Comparison of ENCODE assay signal across 12 cellular contexts in the genomic region with DNA sequence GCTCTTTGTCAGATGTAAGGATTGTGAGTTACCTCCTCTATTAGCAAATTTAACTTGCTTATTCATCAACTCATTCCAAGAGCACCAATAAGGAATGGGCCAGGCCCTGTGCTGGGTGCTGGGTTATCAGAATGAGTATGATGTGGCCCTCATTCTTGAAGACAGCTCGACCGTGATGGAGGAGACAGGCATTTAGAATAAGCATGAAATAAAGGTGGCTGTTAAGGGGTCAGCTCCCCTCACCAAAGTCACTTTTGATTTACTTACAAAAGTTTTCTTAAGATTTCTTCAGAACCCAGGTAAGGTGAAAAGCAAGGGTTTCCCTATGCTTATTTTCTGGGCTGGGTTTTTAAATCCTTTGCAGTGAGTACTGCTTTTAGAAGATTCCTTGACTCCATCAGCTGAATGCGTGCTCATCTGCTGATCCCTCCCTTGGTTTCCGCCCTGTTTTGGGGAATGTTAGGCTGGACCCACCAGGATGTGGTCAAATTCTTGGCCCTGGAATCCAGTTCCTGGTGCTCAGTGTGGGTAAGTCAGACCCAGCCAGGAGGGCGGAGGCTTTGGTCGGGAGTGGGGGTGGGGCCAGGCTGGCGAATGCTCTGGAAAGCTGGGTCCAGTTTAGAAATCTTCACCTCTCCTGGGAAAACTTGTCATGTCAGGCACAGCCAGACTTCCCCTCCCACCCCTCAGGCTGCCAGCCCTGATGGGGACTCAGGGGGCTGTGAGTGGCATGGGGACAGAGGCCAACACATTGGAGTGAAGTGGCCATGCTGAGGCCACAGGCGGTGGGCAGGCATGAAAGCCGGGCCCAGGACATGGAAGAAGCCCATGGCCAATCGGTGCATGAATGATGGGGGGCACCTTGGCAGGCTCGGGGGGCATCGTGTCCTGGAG. TPM values are rescaled to one million over a fixed set of nuclear protein-coding genes. Genes with fewer than 3 reads are reported as not detected.
DNase-seq lines count a peak whose midpoint lies in the region; ATAC-seq and TF ChIP-seq lines count a peak whose summit lies in the region.
"Had no signal": no experiment of that assay in that cellular context is flagged by ENCODE, and none has a peak within 500 bp of the region (broad histone marks: within the 10 kb centered on the region; RNA-seq: fewer than 3 reads in every experiment).

No MANE protein-coding gene starts in this region.

- TF ChIP-seq CTCF in fibroblast of pulmonary artery (IDR thresholded peaks at IDR 0.05; ENCODE audit: low read length, missing control alignments), result no peak

- peaks cover 0 to 2% of the 10 kb centered on the region in 2 donors for H3K9me3 Mint-ChIP-seq in effector memory CD8-positive, alpha-beta T cell

- intact Hi-C loops in left colon (cut with DNase I, micrococcal nuclease), result no loop called here

- H3K27me3 Mint-ChIP-seq in effector memory CD8-positive, alpha-beta T cell, result peaks cover 32 to 39% of the 10 kb centered on the region in 2 donors

- peaks cover 0 to 2% of the 10 kb centered on the region in 2 donors for H3K4me1 Mint-ChIP-seq in effector memory CD8-positive, alpha-beta T cell (ENCODE audit: low read depth in 2 of 2)

- H3K4me3 Mint-ChIP-seq in effector memory CD8-positive, alpha-beta T cell, result no peak overlapping the region
- H3K4me3 Mint-ChIP-seq: stimulated activated naive B cell treated with anti-CD40 and anti-IgM and Interleukin-4, amounts not matched to agents 10 μg/mL and 1 μg/mL and 100 μg/mL, for 72 hours had no signal

- H3K4me3 ChIP-seq in fibroblast of pulmonary artery (replicated peaks; ENCODE audit: low read depth, low read length) (no peak overlapping the region), skeletal muscle cell (ENCODE audit: low read depth, low read length) (no peak overlapping the region)
- H3K4me3 ChIP-seq: right lobe of liver had no signal

- no peaks in the 10 kb centered on the region for H3K36me3 Mint-ChIP-seq in effector memory CD8-positive, alpha-beta T cell (ENCODE audit: insufficient read depth)
- H3K36me3 Mint-ChIP-seq: stimulated activated naive B cell treated with anti-CD40 and anti-IgM and Interleukin-4, amounts not matched to agents 10 μg/mL and 1 μg/mL and 100 μg/mL, for 72 hours had no signal

- H3K27ac Mint-ChIP-seq in effector memory CD8-positive, alpha-beta T cell, result no peak overlapping the region
- H3K27ac Mint-ChIP-seq: stimulated activated naive B cell treated with anti-CD40 and anti-IgM and Interleukin-4, amounts not matched to agents 10 μg/mL and 1 μg/mL and 100 μg/mL, for 72 hours had no signal

- DNase-seq in H4 (ENCODE audit: low spot score), result peak; percentile 94
- DNase-seq in SW 1271 (lab: John Stamatoyannopoulos, UW), result peak; percentile 78 to 90
- DNase-seq in fibroblast of pulmonary artery (ENCODE audit: low read depth), result peak; percentile 94
- DNase-seq in skeletal muscle cell (ENCODE audit: low read depth), result peak; percentile 80
- DNase-seq in left colon, result no peak
- no peak for DNase-seq in effector memory CD8-positive, alpha-beta T cell
- no peak for DNase-seq in stimulated activated CD8-positive, alpha-beta memory T cell treated with anti-CD3 and anti-CD28 coated beads, Interleukin-4, amount 100 ng/mL, for 48 hours
- DNase-seq: cerebellar nuclear complex; stimulated activated naive B cell treated with anti-CD40 and anti-IgM and Interleukin-4, amounts not matched to agents 10 μg/mL and 1 μg/mL and 100 μg/mL, for 72 hours had no signal

- no peak for ATAC-seq in left colon
- ATAC-seq in effector memory CD8-positive, alpha-beta T cell (replicated peaks), result no peak
- no peak for ATAC-seq in HG02852 (IDR thresholded peaks at IDR 0.05; ENCODE audit: unreplicated experiment)
- ATAC-seq: right lobe of liver; stimulated activated naive B cell treated with anti-CD40 and anti-IgM and Interleukin-4, amounts not matched to agents 10 μg/mL and 1 μg/mL and 100 μg/mL, for 72 hours had no signal

RNA-seq across cellular contexts. Expression of a gene that starts 15.0 kb away (rescaled TPM):
- 0.02 and 1.0 TPM in 2 replicates for total RNA-seq in H4 (2014; rRNA removed; shearing (Covaris generic))
- under 1 TPM; 0.27 to 0.47 TPM for total RNA-seq in left colon
- total RNA-seq: activated CD8-positive, alpha-beta memory T cell treated with anti-CD3 and anti-CD28 coated beads for 36 hours had no signal

RNA-seq across cellular contexts. Expression of a gene that starts 59.0 kb away (rescaled TPM):
- total RNA-seq in H4 (2014; rRNA removed; shearing (Covaris generic)), result 5.7 and 6.0 TPM in 2 replicates
- not detected for total RNA-seq in left colon
- total RNA-seq: activated CD8-positive, alpha-beta memory T cell treated with anti-CD3 and anti-CD28 coated beads for 36 hours; right lobe of liver had no signal

Comparison
In these comparisons a context has a peak if more than half of its experiments do, and no peak if none do; other contexts are left out.
1. DNase-seq: peak in H4 (single experiment), SW 1271 (2 of 2), fibroblast of pulmonary artery (single experiment) and skeletal muscle cell (single experiment); none in left colon (0 of 2), effector memory CD8-positive, alpha-beta T cell (0 of 3) and stimulated activated CD8-positive, alpha-beta memory T cell treated with anti-CD3 and anti-CD28 coated beads, Interleukin-4, amount 100 ng/mL, for 48 hours (single experiment).